Comparison of ENCODE assay signal across 8 cellular contexts in the genomic region with DNA sequence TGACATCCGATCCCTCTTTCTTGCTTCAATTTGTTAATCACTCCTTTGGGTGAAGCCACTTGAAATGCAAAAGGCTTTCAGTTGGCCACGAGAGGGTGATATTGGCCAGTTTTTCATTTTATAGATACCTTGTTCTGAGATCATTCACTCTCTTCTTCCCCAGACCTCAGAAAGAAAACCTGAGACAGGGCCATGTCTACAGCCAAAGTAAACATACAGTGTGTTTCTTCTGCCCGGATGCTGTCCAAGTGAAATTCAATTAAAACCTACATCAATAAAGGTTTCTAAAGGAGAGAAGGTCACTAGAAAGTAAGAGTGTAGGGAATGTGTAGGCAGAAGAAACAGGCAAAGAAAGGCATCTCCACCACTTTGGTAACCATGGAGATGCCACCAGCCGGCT. TPM values are rescaled to one million over a fixed set of nuclear protein-coding genes. Genes with fewer than 3 reads are reported as not detected.
DNase-seq lines count a peak whose midpoint lies in the region; ATAC-seq and TF ChIP-seq lines count a peak whose summit lies in the region.

No MANE protein-coding gene starts in this region.

- no peaks in the 10 kb centered on the region for H3K27me3 Mint-ChIP-seq in MCF 10A (ENCODE audit: insufficient read depth, unreplicated experiment)
- peaks cover 3% of the 10 kb centered on the region for H3K27me3 Mint-ChIP-seq in endothelial cell (ENCODE audit: unreplicated experiment)
- peaks cover 26% of the 10 kb centered on the region for H3K27me3 Mint-ChIP-seq in activated T-helper 2 cell treated with anti-CD3 and anti-CD28 coated beads, Interferon-gamma antibody, Interleukin-2, Interleukin-4, amounts not matched to agents 10 μg/mL and 5 μg/mL and 100 μg/mL, durations not matched to agents 14 hours and 24 hours and 36 hours (ENCODE audit: low read depth)

- CTCF ChIA-PET in MCF 10A (lab: Yijun Ruan, JAX), result interaction anchor here (1.1 to 6.4 kb wide), 10 partner anchors 9 to 502 kb away, joined by 3 to 54 read pairs (median 8); no protein-coding TSS in a partner anchor

- TF ChIP-seq POLR2A in breast epithelium (IDR thresholded peaks at IDR 0.05), result no peak

- BruUV-seq in MCF 10A (replicated peaks; lab: Mats Ljungman, UMichigan), result no TSS peak

- H3K27me3 ChIP-seq in breast epithelium (peaks cover 0 to 4% of the 10 kb centered on the region in 2 donors), psoas muscle (ENCODE audit: insufficient read depth in 3 of 3, low read length in 2 of 3) (no peaks in the 10 kb centered on the region)

- H3K4me3 ChIP-seq in breast epithelium, result no peak overlapping the region
- H3K4me3 ChIP-seq in psoas muscle, result no peak overlapping the region

- POLR2A ChIA-PET in MCF 10A (lab: Yijun Ruan, JAX), result no interaction called here

- intact Hi-C loops in MCF 10A (cut with micrococcal nuclease), result loop anchor here (1.0 to 5.0 kb wide), 5 partner anchors 59 to 495 kb away; no protein-coding TSS in a partner anchor
- intact Hi-C loops in breast epithelium (cut with DNase I; ENCODE audit: low total_unique reads), result no loop called here
- intact Hi-C loops in psoas muscle (cut with DNase I), result loop anchor here in 1 of 2 donors (10.0 kb wide), 1 partner anchor 471 kb away; no protein-coding TSS in a partner anchor
- intact Hi-C loops in activated T-helper 2 cell treated with anti-CD3 and anti-CD28 coated beads, Interferon-gamma antibody, Interleukin-2, Interleukin-4, amounts not matched to agents 10 μg/mL and 5 μg/mL and 100 μg/mL, durations not matched to agents 14 hours and 24 hours and 36 hours (cut with micrococcal nuclease), result loop anchor here (10.0 kb wide), 1 partner anchor 471 kb away; no protein-coding TSS in a partner anchor

- DNase-seq in MCF 10A (ENCODE audit: unreplicated experiment) (peak; percentile 73), breast epithelium (ENCODE audit: low spot score in 2 of 2) (no peak), NCI-H748 treated with DMSO at 0.1 percent for 48 hours (lab: John Stamatoyannopoulos, UW) (peak; percentile 27), endothelial cell (ENCODE audit: low spot score) (peak; percentile 39), psoas muscle (no peak)
- DNase-seq in activated T-helper 2 cell treated with anti-CD3 and anti-CD28 coated beads, Interferon-gamma antibody, Interleukin-2, Interleukin-4, amounts not matched to agents 10 μg/mL and 5 μg/mL and 100 μg/mL, durations not matched to agents 14 hours and 24 hours and 36 hours (ENCODE audit: low spot score), result no peak

- H3K36me3 Mint-ChIP-seq in MCF 10A (ENCODE audit: insufficient read depth, unreplicated experiment) (no peaks in the 10 kb centered on the region), endothelial cell (ENCODE audit: low read depth, unreplicated experiment) (no peaks in the 10 kb centered on the region)
- H3K36me3 Mint-ChIP-seq in activated T-helper 2 cell treated with anti-CD3 and anti-CD28 coated beads, Interferon-gamma antibody, Interleukin-2, Interleukin-4, amounts not matched to agents 10 μg/mL and 5 μg/mL and 100 μg/mL, durations not matched to agents 14 hours and 24 hours and 36 hours (ENCODE audit: low read depth), result no peaks in the 10 kb centered on the region

- TF ChIP-seq CTCF in MCF 10A (IDR thresholded peaks at IDR 0.05; ENCODE audit: unreplicated experiment) (peak; percentile 63), breast epithelium (IDR thresholded peaks at IDR 0.05) (peak in 1 of 3 donors; percentile 34), endothelial cell (IDR thresholded peaks at IDR 0.05; ENCODE audit: unreplicated experiment) (no peak), psoas muscle (IDR thresholded peaks at IDR 0.05) (peak; percentile 41)

- H3K27ac Mint-ChIP-seq in MCF 10A (ENCODE audit: low read depth, unreplicated experiment) (no peak overlapping the region), endothelial cell (ENCODE audit: unreplicated experiment) (no peak overlapping the region)
- H3K27ac Mint-ChIP-seq in activated T-helper 2 cell treated with anti-CD3 and anti-CD28 coated beads, Interferon-gamma antibody, Interleukin-2, Interleukin-4, amounts not matched to agents 10 μg/mL and 5 μg/mL and 100 μg/mL, durations not matched to agents 14 hours and 24 hours and 36 hours, result no peak overlapping the region

- no peak overlapping the region for H3K27ac ChIP-seq in breast epithelium
- no peak overlapping the region for H3K27ac ChIP-seq in psoas muscle

- H3K4me1 Mint-ChIP-seq in MCF 10A (ENCODE audit: insufficient read depth, unreplicated experiment), result no peaks in the 10 kb centered on the region
- H3K4me1 Mint-ChIP-seq in endothelial cell (ENCODE audit: unreplicated experiment), result no peaks in the 10 kb centered on the region
- H3K4me1 Mint-ChIP-seq in activated T-helper 2 cell treated with anti-CD3 and anti-CD28 coated beads, Interferon-gamma antibody, Interleukin-2, Interleukin-4, amounts not matched to agents 10 μg/mL and 5 μg/mL and 100 μg/mL, durations not matched to agents 14 hours and 24 hours and 36 hours (ENCODE audit: low read depth), result no peaks in the 10 kb centered on the region

- H3K9me3 Mint-ChIP-seq in MCF 10A (ENCODE audit: unreplicated experiment) (no peaks in the 10 kb centered on the region), endothelial cell (ENCODE audit: unreplicated experiment) (no peaks in the 10 kb centered on the region)
- H3K9me3 Mint-ChIP-seq in activated T-helper 2 cell treated with anti-CD3 and anti-CD28 coated beads, Interferon-gamma antibody, Interleukin-2, Interleukin-4, amounts not matched to agents 10 μg/mL and 5 μg/mL and 100 μg/mL, durations not matched to agents 14 hours and 24 hours and 36 hours, result no peaks in the 10 kb centered on the region

- H3K4me1 ChIP-seq in breast epithelium (no peaks in the 10 kb centered on the region), psoas muscle (no peaks in the 10 kb centered on the region)

- no peaks in the 10 kb centered on the region for H3K36me3 ChIP-seq in breast epithelium
- H3K36me3 ChIP-seq in psoas muscle (ENCODE audit: insufficient read depth in 1 of 2, low read depth in 1 of 2), result no peaks in the 10 kb centered on the region

- ATAC-seq in psoas muscle (peak in 1 of 4 donors; percentile 26), HG02970 (IDR thresholded peaks at IDR 0.05; ENCODE audit: low FRiP score, unreplicated experiment) (no peak), HG02852 (IDR thresholded peaks at IDR 0.05; ENCODE audit: unreplicated experiment) (no peak)

- H3K4me3 Mint-ChIP-seq in MCF 10A (ENCODE audit: unreplicated experiment) (no peak overlapping the region), endothelial cell (ENCODE audit: unreplicated experiment) (no peak overlapping the region)
- no peak overlapping the region for H3K4me3 Mint-ChIP-seq in activated T-helper 2 cell treated with anti-CD3 and anti-CD28 coated beads, Interferon-gamma antibody, Interleukin-2, Interleukin-4, amounts not matched to agents 10 μg/mL and 5 μg/mL and 100 μg/mL, durations not matched to agents 14 hours and 24 hours and 36 hours (ENCODE audit: low read depth)

- 47 to 67% (median 61%) methylated on average over 4 of the region's 4 CpGs for WGBS in psoas muscle, 3 donors

- H3K9me3 ChIP-seq in breast epithelium (no peaks in the 10 kb centered on the region), psoas muscle (no peaks in the 10 kb centered on the region)

RNA-seq across cellular contexts. Expression of gene FMN1, which starts 39.5 kb away (rescaled TPM):
- total RNA-seq in MCF 10A (2022) (1.2 and 1.6 TPM in 2 replicates), breast epithelium (10 to 100 TPM; 33.1 to 56.8 (median 50.7) TPM), endothelial cell (ENCODE audit: unreplicated experiment) (1.3 TPM), psoas muscle (10 to 100 TPM in 2 of 4 donors, 1 to 10 TPM in 2; 2.2 to 20.0 (median 6.4) TPM)
- polyA plus RNA-seq in psoas muscle, result 1 to 10 TPM in 1 of 3 donors, under 1 TPM in 2; 0.21 to 2.5 (median 0.25) TPM
- total RNA-seq in activated T-helper 2 cell treated with anti-CD3 and anti-CD28 coated beads, Interferon-gamma antibody, Interleukin-2, Interleukin-4, amounts not matched to agents 10 μg/mL and 5 μg/mL and 100 μg/mL, durations not matched to agents 14 hours and 24 hours and 36 hours, result 0.02 and 0.69 TPM in 2 replicates

Comparison
In these comparisons a context has a peak if more than half of its experiments do, and no peak if none do; other contexts are left out.
1. DNase-seq: peak in MCF 10A (single experiment), NCI-H748 treated with DMSO at 0.1 percent for 48 hours (single experiment) and endothelial cell (single experiment); none in breast epithelium (0 of 2), psoas muscle (0 of 2) and activated T-helper 2 cell treated with anti-CD3 and anti-CD28 coated beads, Interferon-gamma antibody, Interleukin-2, Interleukin-4, amounts not matched to agents 10 μg/mL and 5 μg/mL and 100 μg/mL, durations not matched to agents 14 hours and 24 hours and 36 hours (single experiment).